ENCODE assay signal across 21 cellular contexts in genomic region chr10:100658269-100658668, GRCh38.
"Had no signal": no experiment of that assay in that cellular context is flagged by ENCODE, and none has a peak within 500 bp of the region (broad histone marks: within the 10 kb centered on the region; RNA-seq: fewer than 3 reads in every experiment).

No MANE protein-coding gene starts in this region.

- H3K9me2 ChIP-seq: SK-N-SH had no signal

- ATAC-seq: HepG2, Panc1 had no signal

- H3K9me3 ChIP-seq: SK-N-SH had no signal

- DNase-seq: IMR-90, Kasumi-1, MM.1S, NCI-H1092 treated with DMSO at 0.1 percent for 48 hours, NCI-H1436, NCI-H187, NCI-H2029, NCI-H2081 treated with DMSO at 0.1 percent for 48 hours, NCI-H2171, NCI-H226, NCI-H446, NCI-H510A, NCI-H524 treated with DMSO at 0.1 percent for 48 hours, NCI-H69, NCI-H774, SHP77, SK-N-SH had no signal

- H3K27ac ChIP-seq: KMS-11, RWPE1 had no signal

- H3K9ac ChIP-seq: KMS-11, SK-N-SH had no signal

- H3K4me2 ChIP-seq: KMS-11, SK-N-SH had no signal
